30 cellular contexts compared by ENCODE assay signal in genomic region chr11:115737875-115738274, GRCh38.
"Had no signal": no experiment of that assay in that cellular context is flagged by ENCODE, and none has a peak within 500 bp of the region (broad histone marks: within the 10 kb centered on the region; RNA-seq: fewer than 3 reads in every experiment).

No MANE protein-coding gene starts in this region.

- H3K27me3 Mint-ChIP-seq: activated CD4-positive, alpha-beta memory T cell treated with anti-CD3 and anti-CD28 coated beads for 36 hours; activated CD4-positive, alpha-beta T cell treated with anti-CD3 and anti-CD28 coated beads, Interleukin-2, amount 10 ng/mL, durations not matched to agents 24 days and 14 days; activated CD8-positive, alpha-beta memory T cell treated with anti-CD3 and anti-CD28 coated beads, Interleukin-2, amount 10 ng/mL, durations not matched to agents 7 days and 5 days; activated naive CD4-positive, alpha-beta T cell treated with anti-CD3 and anti-CD28 coated beads, Interleukin-2, amount 50 U/mL, for 24 hours; activated naive CD8-positive, alpha-beta T cell treated with anti-CD3 and anti-CD28 coated beads for 36 hours; activated naive CD8-positive, alpha-beta T cell treated with anti-CD3 and anti-CD28 coated beads, Interleukin-2, amount 50 U/mL, for 24 hours had no signal

- ATAC-seq: activated CD4-positive, alpha-beta T cell treated with anti-CD3 and anti-CD28 coated beads for 36 hours; activated CD8-positive, alpha-beta memory T cell treated with anti-CD3 and anti-CD28 coated beads, Interleukin-2, amount 10 ng/mL, durations not matched to agents 7 days and 5 days; activated CD8-positive, alpha-beta T cell treated with anti-CD3 and anti-CD28 coated beads, Interleukin-2, amount 10 ng/mL, durations not matched to agents 7 days and 5 days; activated naive CD8-positive, alpha-beta T cell treated with anti-CD3 and anti-CD28 coated beads, Interleukin-2, amount 50 U/mL, for 24 hours; body of pancreas; esophagus mucosa had no signal

- H3K9me3 Mint-ChIP-seq: activated CD4-positive, alpha-beta memory T cell treated with anti-CD3 and anti-CD28 coated beads for 36 hours; activated naive CD4-positive, alpha-beta T cell treated with anti-CD3 and anti-CD28 coated beads for 36 hours; activated naive CD4-positive, alpha-beta T cell treated with anti-CD3 and anti-CD28 coated beads, Interleukin-2, amount 50 U/mL, for 24 hours; activated naive CD8-positive, alpha-beta T cell treated with anti-CD3 and anti-CD28 coated beads for 36 hours; activated naive CD8-positive, alpha-beta T cell treated with anti-CD3 and anti-CD28 coated beads, Interleukin-2, amount 50 U/mL, for 24 hours; activated T-helper 2 cell treated with anti-CD3 and anti-CD28 coated beads, Interferon-gamma antibody, Interleukin-2, Interleukin-4, amounts not matched to agents 10 μg/mL and 5 μg/mL and 100 μg/mL, durations not matched to agents 14 hours and 24 hours and 36 hours had no signal

- DNase-seq: activated CD4-positive, alpha-beta memory T cell treated with anti-CD3 and anti-CD28 coated beads for 36 hours; activated CD4-positive, alpha-beta T cell treated with anti-CD3 and anti-CD28 coated beads for 36 hours; activated CD4-positive, alpha-beta T cell treated with anti-CD3 and anti-CD28 coated beads, Interleukin-2, amount 10 ng/mL, durations not matched to agents 24 days and 14 days; activated CD4-positive, CD25-positive, alpha-beta regulatory T cell; activated CD4-positive, CD25-positive, alpha-beta regulatory T cell treated with anti-CD3 and anti-CD28 coated beads, Interleukin-2, amount 50 U/mL, for 72 hours; activated CD8-positive, alpha-beta memory T cell treated with anti-CD3 and anti-CD28 coated beads, Interleukin-2, amount 10 ng/mL, durations not matched to agents 7 days and 5 days; activated CD8-positive, alpha-beta memory T cell treated with anti-CD3 and anti-CD28 coated beads, Interleukin-2, amount 50 U/mL, for 4 hours; activated CD8-positive, alpha-beta T cell treated with anti-CD3 and anti-CD28 coated beads, Interleukin-2, amount 10 ng/mL, durations not matched to agents 7 days and 5 days; activated effector memory CD4-positive, alpha-beta T cell treated with anti-CD3 and anti-CD28 coated beads, Interleukin-2, amount 50 U/mL, for 16 hours; activated naive CD4-positive, alpha-beta T cell treated with anti-CD3 and anti-CD28 coated beads for 36 hours; activated naive CD8-positive, alpha-beta T cell treated with anti-CD3 and anti-CD28 coated beads for 36 hours; activated naive CD8-positive, alpha-beta T cell treated with anti-CD3 and anti-CD28 coated beads, Interleukin-2, amount 50 U/mL, for 24 hours; activated T-cell treated with anti-CD3 and anti-CD28 coated beads, Interleukin-2, amount 50 U/mL, for 1 hour; activated T-cell treated with anti-CD3 and anti-CD28 coated beads, Interleukin-2, amount 50 U/mL, for 48 hours; adrenal gland; amygdala; aorta; body of pancreas; central memory CD4-positive, alpha-beta T cell; cerebellar nuclear complex; colonic mucosa; effector CD8-positive, alpha-beta T cell; foreskin fibroblast; head of caudate nucleus; T-helper 2 cell had no signal

- H3K4me1 ChIP-seq: adrenal gland, body of pancreas, colonic mucosa had no signal

- H3K27ac ChIP-seq: adrenal gland, body of pancreas, cardiac muscle cell, colonic mucosa had no signal

- H3K4me1 Mint-ChIP-seq: activated CD4-positive, alpha-beta T cell treated with anti-CD3 and anti-CD28 coated beads for 36 hours; activated CD4-positive, alpha-beta T cell treated with anti-CD3 and anti-CD28 coated beads, Interleukin-2, amount 10 ng/mL, durations not matched to agents 24 days and 14 days; activated CD8-positive, alpha-beta memory T cell treated with anti-CD3 and anti-CD28 coated beads, Interleukin-2, amount 10 ng/mL, durations not matched to agents 7 days and 5 days; activated naive CD4-positive, alpha-beta T cell treated with anti-CD3 and anti-CD28 coated beads, Interleukin-2, amount 50 U/mL, for 24 hours; activated naive CD8-positive, alpha-beta T cell treated with anti-CD3 and anti-CD28 coated beads for 36 hours; activated naive CD8-positive, alpha-beta T cell treated with anti-CD3 and anti-CD28 coated beads, Interleukin-2, amount 50 U/mL, for 24 hours had no signal

- H3K4me3 ChIP-seq: adrenal gland, body of pancreas, cardiac muscle cell, colonic mucosa had no signal

- H3K36me3 Mint-ChIP-seq: activated CD4-positive, alpha-beta memory T cell treated with anti-CD3 and anti-CD28 coated beads for 36 hours; activated CD8-positive, alpha-beta memory T cell treated with anti-CD3 and anti-CD28 coated beads, Interleukin-2, amount 10 ng/mL, durations not matched to agents 7 days and 5 days; activated naive CD4-positive, alpha-beta T cell treated with anti-CD3 and anti-CD28 coated beads, Interleukin-2, amount 50 U/mL, for 24 hours; activated naive CD8-positive, alpha-beta T cell treated with anti-CD3 and anti-CD28 coated beads for 36 hours had no signal

- H3K9me3 ChIP-seq: adrenal gland, body of pancreas, colonic mucosa had no signal

- H3K27me3 ChIP-seq: adrenal gland, body of pancreas, colonic mucosa had no signal

- H3K36me3 ChIP-seq: adrenal gland, cardiac muscle cell, colonic mucosa had no signal

- H3K4me3 Mint-ChIP-seq: activated CD4-positive, alpha-beta memory T cell treated with anti-CD3 and anti-CD28 coated beads for 36 hours; activated CD4-positive, alpha-beta T cell treated with anti-CD3 and anti-CD28 coated beads for 36 hours; activated CD4-positive, alpha-beta T cell treated with anti-CD3 and anti-CD28 coated beads, Interleukin-2, amount 10 ng/mL, durations not matched to agents 24 days and 14 days; activated CD8-positive, alpha-beta memory T cell treated with anti-CD3 and anti-CD28 coated beads, Interleukin-2, amount 10 ng/mL, durations not matched to agents 7 days and 5 days; activated CD8-positive, alpha-beta T cell treated with anti-CD3 and anti-CD28 coated beads, Interleukin-2, amount 10 ng/mL, durations not matched to agents 7 days and 5 days; activated naive CD4-positive, alpha-beta T cell treated with anti-CD3 and anti-CD28 coated beads for 36 hours; activated naive CD4-positive, alpha-beta T cell treated with anti-CD3 and anti-CD28 coated beads, Interleukin-2, amount 50 U/mL, for 24 hours; activated naive CD8-positive, alpha-beta T cell treated with anti-CD3 and anti-CD28 coated beads for 36 hours; activated naive CD8-positive, alpha-beta T cell treated with anti-CD3 and anti-CD28 coated beads, Interleukin-2, amount 50 U/mL, for 24 hours; activated T-helper 1 cell treated with anti-CD3 and anti-CD28 coated beads, Interleukin-12 subunit alpha, Interleukin-12 subunit beta, Interleukin-2, Interleukin-4 antibody, amounts not matched to agents 30 ng/mL and 10 ng/mL and 1 ng/mL, durations not matched to agents 14 hours and 24 hours and 36 hours had no signal

- H3K27ac Mint-ChIP-seq: activated CD4-positive, alpha-beta memory T cell treated with anti-CD3 and anti-CD28 coated beads for 36 hours; activated CD4-positive, alpha-beta T cell treated with anti-CD3 and anti-CD28 coated beads for 36 hours; activated CD4-positive, alpha-beta T cell treated with anti-CD3 and anti-CD28 coated beads, Interleukin-2, amount 10 ng/mL, durations not matched to agents 24 days and 14 days; activated CD8-positive, alpha-beta memory T cell treated with anti-CD3 and anti-CD28 coated beads, Interleukin-2, amount 10 ng/mL, durations not matched to agents 7 days and 5 days; activated CD8-positive, alpha-beta T cell treated with anti-CD3 and anti-CD28 coated beads, Interleukin-2, amount 10 ng/mL, durations not matched to agents 7 days and 5 days; activated naive CD4-positive, alpha-beta T cell treated with anti-CD3 and anti-CD28 coated beads for 36 hours; activated naive CD4-positive, alpha-beta T cell treated with anti-CD3 and anti-CD28 coated beads, Interleukin-2, amount 50 U/mL, for 24 hours; activated naive CD8-positive, alpha-beta T cell treated with anti-CD3 and anti-CD28 coated beads for 36 hours; activated naive CD8-positive, alpha-beta T cell treated with anti-CD3 and anti-CD28 coated beads, Interleukin-2, amount 50 U/mL, for 24 hours; activated T-helper 1 cell treated with anti-CD3 and anti-CD28 coated beads, Interleukin-12 subunit alpha, Interleukin-12 subunit beta, Interleukin-2, Interleukin-4 antibody, amounts not matched to agents 30 ng/mL and 10 ng/mL and 1 ng/mL, durations not matched to agents 14 hours and 24 hours and 36 hours; activated T-helper 2 cell treated with anti-CD3 and anti-CD28 coated beads, Interferon-gamma antibody, Interleukin-2, Interleukin-4, amounts not matched to agents 10 μg/mL and 5 μg/mL and 100 μg/mL, durations not matched to agents 14 hours and 24 hours and 36 hours had no signal
